ENCODE assay signal across 35 cellular contexts in genomic region chr2:66802877-66803276, GRCh38.
"Had no signal": no experiment of that assay in that cellular context is flagged by ENCODE, and none has a peak within 500 bp of the region (broad histone marks: within the 10 kb centered on the region; RNA-seq: fewer than 3 reads in every experiment).

No MANE protein-coding gene starts in this region.

- H3K4me1 ChIP-seq: Peyer's patch had no signal

- H3K4me3 ChIP-seq: Peyer's patch had no signal

- ATAC-seq: activated CD8-positive, alpha-beta memory T cell treated with anti-CD3 and anti-CD28 coated beads, Interleukin-2, amount 10 ng/mL, durations not matched to agents 7 days and 5 days; PC-3 had no signal

- H3K27me3 ChIP-seq: brain microvascular endothelial cell, Peyer's patch had no signal

- H3K27ac ChIP-seq: brain microvascular endothelial cell, WERI-Rb-1 had no signal

- H3K9me3 ChIP-seq: Peyer's patch had no signal

- H3K36me3 ChIP-seq: brain microvascular endothelial cell, Peyer's patch, WERI-Rb-1 had no signal

- DNase-seq: activated CD4-positive, alpha-beta memory T cell treated with anti-CD3 and anti-CD28 coated beads, Interleukin-2, amount 10 ng/mL, durations not matched to agents 7 days and 5 days; activated CD4-positive, alpha-beta T cell treated with anti-CD3 and anti-CD28 coated beads for 1 hour; activated CD4-positive, alpha-beta T cell treated with anti-CD3 and anti-CD28 coated beads for 48 hours; activated CD4-positive, CD25-positive, alpha-beta regulatory T cell; activated CD8-positive, alpha-beta memory T cell treated with anti-CD3 and anti-CD28 coated beads for 24 hours; activated CD8-positive, alpha-beta memory T cell treated with anti-CD3 and anti-CD28 coated beads, Interleukin-2, amount 10 ng/mL, durations not matched to agents 7 days and 5 days; activated CD8-positive, alpha-beta memory T cell treated with anti-CD3 and anti-CD28 coated beads, Interleukin-2, amount 50 U/mL, for 48 hours; activated effector memory CD4-positive, alpha-beta T cell treated with Interleukin-2 at 50 U/mL for 16 hours; activated naive CD4-positive, alpha-beta T cell; activated naive CD4-positive, alpha-beta T cell treated with anti-CD3 and anti-CD28 coated beads, Interleukin-2, amount 50 U/mL, for 16 hours; activated naive CD8-positive, alpha-beta T cell treated with anti-CD3 and anti-CD28 coated beads for 36 hours; activated T-cell treated with anti-CD3 and anti-CD28 coated beads, Interleukin-2, amount 50 U/mL, for 48 hours; amniotic stem cell; aorta; brain microvascular endothelial cell; central memory CD4-positive, alpha-beta T cell; Kasumi-1; KG1; MM.1S; MV-4-11; NCI-H1092; NCI-H1436 treated with DMSO at 0.1 percent for 48 hours; NCI-H1694 treated with DMSO at 0.1 percent for 48 hours; NCI-H2029; NCI-H510A; NCI-H526; NCI-H748 treated with DMSO at 0.1 percent for 48 hours; NK-92 treated with Interleukin-12 subunit alpha and Interleukin-12 subunit beta, amount 100 ng/mL, for 24 hours; PC-3; Peyer's patch; RPMI8226; SHP77 treated with DMSO at 0.1 percent for 48 hours; SW 1271; T1000; WERI-Rb-1 had no signal
